ENCODE assay signal across 25 cellular contexts in genomic region chr3:55207744-55208143, GRCh38.
"Had no signal": no experiment of that assay in that cellular context is flagged by ENCODE, and none has a peak within 500 bp of the region (broad histone marks: within the 10 kb centered on the region; RNA-seq: fewer than 3 reads in every experiment).

No MANE protein-coding gene starts in this region.

- H3K4me2 ChIP-seq: SK-N-SH had no signal

- H3K36me3 ChIP-seq: brain microvascular endothelial cell, cardiac muscle cell had no signal

- H3K4me3 ChIP-seq: cardiac muscle cell had no signal

- H3K9ac ChIP-seq: SK-N-SH had no signal

- H3K27ac ChIP-seq: brain microvascular endothelial cell, cardiac muscle cell, VCaP had no signal

- H3K27me3 ChIP-seq: brain microvascular endothelial cell, cardiac muscle cell had no signal

- H3K4me1 Mint-ChIP-seq: activated CD4-positive, alpha-beta T cell treated with anti-CD3 and anti-CD28 coated beads, Interleukin-2, amount 10 ng/mL, durations not matched to agents 7 days and 5 days; activated naive CD4-positive, alpha-beta T cell treated with anti-CD3 and anti-CD28 coated beads, Interleukin-2, amount 10 ng/mL, durations not matched to agents 7 days and 5 days; activated naive CD8-positive, alpha-beta T cell treated with anti-CD3 and anti-CD28 coated beads for 36 hours; activated T-helper 17 cell treated with anti-CD3 and anti-CD28 coated beads, Interleukin-2, amount 50 U/mL, for 72 hours had no signal

- H3K4me3 Mint-ChIP-seq: activated CD4-positive, alpha-beta memory T cell treated with anti-CD3 and anti-CD28 coated beads for 36 hours; activated CD4-positive, alpha-beta T cell treated with anti-CD3 and anti-CD28 coated beads, Interleukin-2, amount 10 ng/mL, durations not matched to agents 7 days and 5 days; activated naive CD4-positive, alpha-beta T cell treated with anti-CD3 and anti-CD28 coated beads, Interleukin-2, amount 10 ng/mL, durations not matched to agents 7 days and 5 days; activated naive CD8-positive, alpha-beta T cell treated with anti-CD3 and anti-CD28 coated beads for 36 hours; activated T-helper 17 cell treated with anti-CD3 and anti-CD28 coated beads, Interleukin-2, amount 50 U/mL, for 72 hours had no signal

- H3K9me3 ChIP-seq: SK-N-SH had no signal

- DNase-seq: activated CD4-positive, alpha-beta memory T cell treated with anti-CD3 and anti-CD28 coated beads for 36 hours; activated CD4-positive, alpha-beta T cell treated with anti-CD3 and anti-CD28 coated beads, Interleukin-2, amount 10 ng/mL, durations not matched to agents 7 days and 5 days; activated CD4-positive, CD25-positive, alpha-beta regulatory T cell; activated CD8-positive, alpha-beta memory T cell treated with anti-CD3 and anti-CD28 coated beads for 24 hours; activated gamma-delta T cell treated with Interleukin-2 at 50 U/mL for 16 hours; activated naive CD4-positive, alpha-beta T cell treated with anti-CD3 and anti-CD28 coated beads, Interleukin-2, amount 10 ng/mL, durations not matched to agents 7 days and 5 days; activated naive CD8-positive, alpha-beta T cell treated with anti-CD3 and anti-CD28 coated beads for 36 hours; activated T-cell treated with anti-CD3 and anti-CD28 coated beads for 4 hours; activated T-cell treated with anti-CD3 and anti-CD28 coated beads, Interleukin-2, amount 50 U/mL, for 48 hours; brain microvascular endothelial cell; NCI-H1436; NCI-H187 treated with DMSO at 0.1 percent for 48 hours; NCI-H2081 treated with DMSO at 0.1 percent for 48 hours; NCI-H2171 treated with DMSO at 0.1 percent for 48 hours; NCI-H226; NCI-H526; OCI-M1; RPMI8226; SK-N-SH; T-helper 1 cell had no signal

- H3K36me3 Mint-ChIP-seq: activated CD4-positive, alpha-beta memory T cell treated with anti-CD3 and anti-CD28 coated beads for 36 hours; activated naive CD4-positive, alpha-beta T cell treated with anti-CD3 and anti-CD28 coated beads, Interleukin-2, amount 10 ng/mL, durations not matched to agents 7 days and 5 days; activated naive CD8-positive, alpha-beta T cell treated with anti-CD3 and anti-CD28 coated beads for 36 hours had no signal

- ATAC-seq: activated T-helper 17 cell treated with anti-CD3 and anti-CD28 coated beads, Interleukin-2, amount 50 U/mL, for 72 hours; Panc1; Right ventricle myocardium inferior had no signal

- H3K27me3 Mint-ChIP-seq: activated CD4-positive, alpha-beta memory T cell treated with anti-CD3 and anti-CD28 coated beads for 36 hours; activated CD4-positive, alpha-beta T cell treated with anti-CD3 and anti-CD28 coated beads, Interleukin-2, amount 10 ng/mL, durations not matched to agents 7 days and 5 days; activated naive CD4-positive, alpha-beta T cell treated with anti-CD3 and anti-CD28 coated beads, Interleukin-2, amount 10 ng/mL, durations not matched to agents 7 days and 5 days; activated naive CD8-positive, alpha-beta T cell treated with anti-CD3 and anti-CD28 coated beads for 36 hours; activated T-helper 17 cell treated with anti-CD3 and anti-CD28 coated beads, Interleukin-2, amount 50 U/mL, for 72 hours had no signal

- H3K9me3 Mint-ChIP-seq: activated CD4-positive, alpha-beta memory T cell treated with anti-CD3 and anti-CD28 coated beads for 36 hours; activated naive CD4-positive, alpha-beta T cell treated with anti-CD3 and anti-CD28 coated beads, Interleukin-2, amount 10 ng/mL, durations not matched to agents 7 days and 5 days had no signal

- H3K27ac Mint-ChIP-seq: activated CD4-positive, alpha-beta memory T cell treated with anti-CD3 and anti-CD28 coated beads for 36 hours; activated CD4-positive, alpha-beta T cell treated with anti-CD3 and anti-CD28 coated beads, Interleukin-2, amount 10 ng/mL, durations not matched to agents 7 days and 5 days; activated naive CD4-positive, alpha-beta T cell treated with anti-CD3 and anti-CD28 coated beads, Interleukin-2, amount 10 ng/mL, durations not matched to agents 7 days and 5 days; activated naive CD8-positive, alpha-beta T cell treated with anti-CD3 and anti-CD28 coated beads for 36 hours; activated T-helper 17 cell treated with anti-CD3 and anti-CD28 coated beads, Interleukin-2, amount 50 U/mL, for 72 hours had no signal
